In genomic region chr6:90187437-90188049, GRCh38 we compare ENCODE assay signal across 2 cellular contexts.
TF ChIP-seq lines count a peak whose summit lies in the region.

No MANE protein-coding gene starts in this region.

TF ChIP-seq in liver, 16 proteins besides CTCF, POLR2A, EP300 and RAD21 (continued from another document):
- TF ChIP-seq EGR1 (IDR thresholded peaks at IDR 0.05; ENCODE audit: low read depth in 2 of 2) (no peak), RXRA (IDR thresholded peaks at IDR 0.05) (peak; percentile 60 to 67), SP1 (IDR thresholded peaks at IDR 0.05) (peak; percentile 55)

TF ChIP-seq in HepG2, 621 proteins besides CTCF, POLR2A, EP300 and RAD21 (continued from another document):
- TF ChIP-seq AFF4 (CRISPR knock-in tag; IDR thresholded peaks at IDR 0.05) (no peak), SMARCE1 (IDR thresholded peaks at IDR 0.05; ENCODE audit: borderline replicate concordance) (no peak), SNAPC5 (CRISPR knock-in tag; IDR thresholded peaks at IDR 0.05; ENCODE audit: borderline replicate concordance) (no peak), ZNF513 (CRISPR knock-in tag; conservative IDR thresholded peaks at IDR 0.05) (no peak), ZNF101 (CRISPR knock-in tag; IDR thresholded peaks at IDR 0.05; ENCODE audit: borderline replicate concordance, low read depth) (no peak)
